ENCODE assay signal across 8 cellular contexts in the genomic region with DNA sequence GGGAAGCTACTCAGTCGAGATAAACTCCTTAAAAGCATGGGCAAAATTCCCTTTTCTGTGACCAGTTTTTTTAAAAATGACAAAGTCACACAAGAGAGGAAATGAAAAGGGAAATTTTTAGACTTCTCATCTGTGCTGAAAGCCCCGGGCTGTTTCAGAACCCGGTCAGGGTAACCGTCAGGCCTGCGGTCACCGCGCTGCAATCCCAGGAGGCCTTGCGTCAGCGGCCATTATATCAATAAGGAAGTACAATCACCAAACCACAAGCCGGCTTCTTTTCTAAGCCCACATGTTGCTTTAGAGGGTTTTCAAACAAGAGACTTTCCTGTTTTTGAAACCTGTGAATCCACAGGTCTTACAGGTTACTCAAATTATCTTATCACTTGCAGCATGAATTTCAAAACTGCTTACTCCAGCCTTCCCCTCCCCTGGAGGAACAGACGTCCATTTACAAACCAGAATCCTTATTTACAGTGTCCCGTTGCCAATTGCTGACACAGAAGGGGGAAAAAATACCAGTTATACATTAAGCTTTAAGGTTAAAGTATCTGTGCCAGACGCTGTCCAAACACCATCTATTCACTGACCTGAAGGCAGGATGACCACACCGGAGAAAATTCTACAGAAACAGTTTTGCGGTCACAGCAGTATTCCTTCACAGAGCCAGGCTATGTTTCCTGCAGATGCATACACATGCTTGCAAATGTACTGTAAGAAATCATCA.
DNase-seq lines count a peak whose midpoint lies in the region; ATAC-seq and TF ChIP-seq lines count a peak whose summit lies in the region.

No MANE protein-coding gene starts in this region.

- peak; percentile 88 for ATAC-seq in HG03280 (IDR thresholded peaks at IDR 0.05; ENCODE audit: unreplicated experiment)
- peak; percentile 9 for ATAC-seq in SK-N-SH treated with all-trans-retinoic acid at 6 μM for 48 hours
- peak; percentile 72 to 74 for ATAC-seq in left cardiac atrium

- DNase-seq in NCI-H2081 (lab: John Stamatoyannopoulos, UW): peak; percentile 30 to 34
- no peak for DNase-seq in NCI-H2081 treated with DMSO at 0.1 percent for 48 hours (lab: John Stamatoyannopoulos, UW)
- peak; percentile 88 for DNase-seq in activated naive CD4-positive, alpha-beta T cell treated with anti-CD3 and anti-CD28 coated beads, Interleukin-2, amount 50 U/mL, for 16 hours
- DNase-seq in left cardiac atrium: peak; percentile 88
- peak; percentile 80 for DNase-seq in stimulated activated CD4-positive, alpha-beta T cell treated with anti-CD3 and anti-CD28 coated beads, Interleukin-12 subunit alpha, Interleukin-12 subunit beta, amount 100 ng/mL, for 4 hours
- no peak for DNase-seq in NCI-H1048 (lab: John Stamatoyannopoulos, UW)

- intact Hi-C loops in left cardiac atrium (cut with DNase I): loop anchor here in 1 of 2 donors (5.0 kb wide), 1 partner anchor 36 kb away; no protein-coding TSS in a partner anchor

TF ChIP-seq in SK-N-SH treated with all-trans-retinoic acid at 6 μM for 48 hours, 23 proteins besides CTCF, POLR2A, EP300 and RAD21:
- TF ChIP-seq RARB (CRISPR knock-in tag; IDR thresholded peaks at IDR 0.05) (no peak), TOX (CRISPR knock-in tag; IDR thresholded peaks at IDR 0.05; ENCODE audit: borderline replicate concordance) (no peak), ZC3H10 (CRISPR knock-in tag; IDR thresholded peaks at IDR 0.05) (no peak), CSDC2 (CRISPR knock-in tag; IDR thresholded peaks at IDR 0.05) (0 out of 2 replicates have a peak, but pooled peaks have one; percentile 59)
- TF ChIP-seq, protein P1, sequence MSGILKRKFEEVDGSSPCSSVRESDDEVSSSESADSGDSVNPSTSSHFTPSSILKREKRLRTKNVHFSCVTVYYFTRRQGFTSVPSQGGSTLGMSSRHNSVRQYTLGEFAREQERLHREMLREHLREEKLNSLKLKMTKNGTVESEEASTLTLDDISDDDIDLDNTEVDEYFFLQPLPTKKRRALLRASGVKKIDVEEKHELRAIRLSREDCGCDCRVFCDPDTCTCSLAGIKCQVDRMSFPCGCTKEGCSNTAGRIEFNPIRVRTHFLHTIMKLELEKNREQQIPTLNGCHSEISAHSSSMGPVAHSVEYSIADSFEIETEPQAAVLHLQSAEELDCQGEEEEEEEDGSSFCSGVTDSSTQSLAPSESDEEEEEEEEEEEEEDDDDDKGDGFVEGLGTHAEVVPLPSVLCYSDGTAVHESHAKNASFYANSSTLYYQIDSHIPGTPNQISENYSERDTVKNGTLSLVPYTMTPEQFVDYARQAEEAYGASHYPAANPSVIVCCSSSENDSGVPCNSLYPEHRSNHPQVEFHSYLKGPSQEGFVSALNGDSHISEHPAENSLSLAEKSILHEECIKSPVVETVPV (CRISPR knock-in tag; IDR thresholded peaks at IDR 0.05): no peak

Comparison
In these comparisons a context has a peak if more than half of its experiments do, and no peak if none do; other contexts are left out.
1. DNase-seq: peak in NCI-H2081 (2 of 2), activated naive CD4-positive, alpha-beta T cell treated with anti-CD3 and anti-CD28 coated beads, Interleukin-2, amount 50 U/mL, for 16 hours (single experiment), left cardiac atrium (single experiment) and stimulated activated CD4-positive, alpha-beta T cell treated with anti-CD3 and anti-CD28 coated beads, Interleukin-12 subunit alpha, Interleukin-12 subunit beta, amount 100 ng/mL, for 4 hours (single experiment); none in NCI-H2081 treated with DMSO at 0.1 percent for 48 hours (single experiment) and NCI-H1048 (single experiment).
2. ATAC-seq: peak in every context shown above with its lines; median percentile 88 in HG03280; 73 in left cardiac atrium; 9 in SK-N-SH treated with all-trans-retinoic acid at 6 μM for 48 hours.